ENCODE assay signal across 22 cellular contexts in the genomic region with DNA sequence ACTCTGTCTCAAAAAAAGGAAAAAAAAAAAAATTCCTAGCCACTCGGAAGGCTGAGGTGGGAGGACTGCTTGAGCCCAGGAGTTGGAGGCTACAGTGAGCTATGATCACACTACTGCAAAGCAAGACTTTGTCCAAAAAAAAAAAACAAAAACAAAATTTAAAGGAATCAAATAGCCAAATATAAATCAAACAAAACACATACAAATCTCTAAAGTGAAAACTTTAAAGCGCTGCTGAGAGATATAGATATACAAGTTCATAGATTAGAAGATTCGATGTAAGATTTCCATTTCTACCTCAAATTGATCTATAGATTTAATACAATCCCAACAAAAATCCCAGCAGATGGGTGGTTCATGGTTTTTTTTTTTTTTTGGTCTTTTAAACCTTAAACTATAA.
"Had no signal": no experiment of that assay in that cellular context is flagged by ENCODE, and none has a peak within 500 bp of the region (broad histone marks: within the 10 kb centered on the region; RNA-seq: fewer than 3 reads in every experiment).

No MANE protein-coding gene starts in this region.

- H3K27ac Mint-ChIP-seq: dendritic cell treated with granulocyte-macrophage colony-stimulating factor and Interleukin-4, amounts not matched to agents 40 ng/mL and 50 ng/mL, for 4 days; mesothelial cell of epicardium had no signal

- DNase-seq: colonic mucosa; cortex of kidney; effector CD8-positive, alpha-beta T cell; effector memory CD8-positive, alpha-beta T cell; esophagus squamous epithelium; foreskin fibroblast; foreskin melanocyte; gastrocnemius medialis; glutamatergic neuron; head of caudate nucleus; heart right ventricle; hippocampal formation; left cardiac atrium; left lung; left ventricle myocardium superior; lower lobe of right lung; mesenchymal stem cell; mucosa of descending colon; naive B cell; naive thymus-derived CD8-positive, alpha-beta T cell had no signal

- H3K27ac ChIP-seq: colonic mucosa, esophagus squamous epithelium, gastrocnemius medialis, heart right ventricle, left lung, lower lobe of right lung had no signal

- H3K4me3 Mint-ChIP-seq: dendritic cell treated with granulocyte-macrophage colony-stimulating factor and Interleukin-4, amounts not matched to agents 40 ng/mL and 50 ng/mL, for 4 days; effector memory CD8-positive, alpha-beta T cell; mesothelial cell of epicardium; naive B cell; naive thymus-derived CD8-positive, alpha-beta T cell had no signal

- H3K9me3 ChIP-seq: colonic mucosa, esophagus squamous epithelium, gastrocnemius medialis, heart right ventricle, left lung, lower lobe of right lung, mucosa of descending colon had no signal

- ATAC-seq: effector memory CD8-positive, alpha-beta T cell; gastrocnemius medialis; heart right ventricle; left cardiac atrium; left lung; left ventricle myocardium superior; lower lobe of right lung; mucosa of descending colon; naive thymus-derived CD8-positive, alpha-beta T cell had no signal

- H3K4me3 ChIP-seq: colonic mucosa, esophagus squamous epithelium, gastrocnemius medialis, heart right ventricle, left lung, lower lobe of right lung, mucosa of descending colon had no signal

- H3K4me1 Mint-ChIP-seq: mesothelial cell of epicardium had no signal

- H3K27me3 ChIP-seq: colonic mucosa, esophagus squamous epithelium, gastrocnemius medialis, heart right ventricle, left lung had no signal

- H3K4me1 ChIP-seq: colonic mucosa had no signal

- H3K27me3 Mint-ChIP-seq: dendritic cell treated with granulocyte-macrophage colony-stimulating factor and Interleukin-4, amounts not matched to agents 40 ng/mL and 50 ng/mL, for 4 days; effector memory CD8-positive, alpha-beta T cell; naive B cell; naive thymus-derived CD8-positive, alpha-beta T cell had no signal

- H3K9me3 Mint-ChIP-seq: dendritic cell treated with granulocyte-macrophage colony-stimulating factor and Interleukin-4, amounts not matched to agents 40 ng/mL and 50 ng/mL, for 4 days; effector memory CD8-positive, alpha-beta T cell; naive B cell; naive thymus-derived CD8-positive, alpha-beta T cell had no signal
